ENCODE assay signal across 8 cellular contexts in the genomic region with DNA sequence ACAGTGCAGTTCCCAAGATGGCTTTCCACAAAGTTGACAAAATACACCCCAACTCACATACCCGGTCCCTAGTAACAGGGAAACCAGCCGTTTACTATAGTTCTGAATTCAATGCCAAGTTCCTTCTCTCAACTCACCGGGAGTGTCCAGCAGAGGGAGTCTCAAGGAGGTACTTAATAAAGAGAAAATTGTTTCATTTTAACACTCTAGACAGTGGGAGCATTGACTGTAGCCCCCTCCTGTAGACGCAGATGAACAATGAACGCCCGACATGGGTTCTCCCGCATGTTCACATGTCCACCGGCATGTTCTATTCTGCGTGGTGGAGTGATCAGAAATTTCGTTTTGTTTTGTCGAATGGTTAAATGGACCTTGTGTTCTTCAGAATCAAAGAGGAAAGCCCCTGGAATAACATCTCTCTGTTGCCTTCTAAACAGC. TPM values are rescaled to one million over a fixed set of nuclear protein-coding genes. Genes with fewer than 3 reads are reported as not detected.
DNase-seq lines count a peak whose midpoint lies in the region; ATAC-seq, FAIRE-seq and TF ChIP-seq lines count a peak whose summit lies in the region.

No MANE protein-coding gene starts in this region.

- peak overlapping the region; percentile 96 for H3K4me3 Mint-ChIP-seq in activated CD8-positive, alpha-beta T cell treated with anti-CD3 and anti-CD28 coated beads for 36 hours
- peak overlapping the region; percentile 99 for H3K4me3 Mint-ChIP-seq in mesothelial cell of epicardium
- H3K4me3 Mint-ChIP-seq in stimulated activated naive B cell treated with anti-CD40 and anti-IgM and Interleukin-4, amounts not matched to agents 10 μg/mL and 1 μg/mL and 100 μg/mL, for 72 hours, result peak overlapping the region; percentile 96 to 100

- H3K27ac ChIP-seq in endothelial cell of umbilical vein (ENCODE audit: insufficient read depth, low read depth, low read length), result peak overlapping the region; percentile 74

- CTCF ChIA-PET in activated CD8-positive, alpha-beta T cell treated with anti-CD3 and anti-CD28 coated beads for 36 hours (lab: Charles Lee), result no interaction called here
- CTCF ChIA-PET in endothelial cell of umbilical vein (lab: Charles Lee), result no interaction called here

- no peaks in the 10 kb centered on the region for H4K20me1 ChIP-seq in endothelial cell of umbilical vein (replicated peaks; ENCODE audit: control insufficient read depth, extremely low read depth, insufficient read depth, low read length)

- BruUV-seq in endothelial cell of umbilical vein (replicated peaks; lab: Mats Ljungman, UMichigan), result TSS peak; percentile 81

- H3K9me1 ChIP-seq in endothelial cell of umbilical vein (replicated peaks; ENCODE audit: control insufficient read depth, extremely low read depth, insufficient read depth, low read length), result no peaks in the 10 kb centered on the region

- peaks cover 5% of the 10 kb centered on the region for H3K36me3 Mint-ChIP-seq in activated CD8-positive, alpha-beta T cell treated with anti-CD3 and anti-CD28 coated beads for 36 hours (ENCODE audit: low read depth)
- H3K36me3 Mint-ChIP-seq in mesothelial cell of epicardium, result no peaks in the 10 kb centered on the region
- peaks cover 12 to 19% of the 10 kb centered on the region in 2 donors for H3K36me3 Mint-ChIP-seq in stimulated activated naive B cell treated with anti-CD40 and anti-IgM and Interleukin-4, amounts not matched to agents 10 μg/mL and 1 μg/mL and 100 μg/mL, for 72 hours

- TF ChIP-seq POLR2A in endothelial cell of umbilical vein (IDR thresholded peaks at IDR 0.05; ENCODE audit: low read depth, low read length), result no peak

- no peaks in the 10 kb centered on the region for H3K9me3 Mint-ChIP-seq in activated CD8-positive, alpha-beta T cell treated with anti-CD3 and anti-CD28 coated beads for 36 hours
- no peaks in the 10 kb centered on the region for H3K9me3 Mint-ChIP-seq in mesothelial cell of epicardium
- no peaks in the 10 kb centered on the region for H3K9me3 Mint-ChIP-seq in stimulated activated naive B cell treated with anti-CD40 and anti-IgM and Interleukin-4, amounts not matched to agents 10 μg/mL and 1 μg/mL and 100 μg/mL, for 72 hours

- dilution Hi-C loops in endothelial cell of umbilical vein (cut with MboI; ENCODE audit: extremely low pct_ligation_motif_present, low sequenced_read_pairs), result no loop called here

- no peak overlapping the region for H2AFZ ChIP-seq in endothelial cell of umbilical vein (ENCODE audit: low read depth, low read length)

- ATAC-seq in HG03196 (IDR thresholded peaks at IDR 0.05; ENCODE audit: unreplicated experiment), result peak; percentile 36
- peak; percentile 35 for ATAC-seq in activated CD8-positive, alpha-beta T cell treated with anti-CD3 and anti-CD28 coated beads for 36 hours
- ATAC-seq in stimulated activated naive B cell treated with anti-CD40 and anti-IgM and Interleukin-4, amounts not matched to agents 10 μg/mL and 1 μg/mL and 100 μg/mL, for 72 hours (replicated peaks), result peak; percentile 35 to 41
- no peak for ATAC-seq in HG03442 (IDR thresholded peaks at IDR 0.05; ENCODE audit: unreplicated experiment)

- peaks cover 25% of the 10 kb centered on the region for H3K4me1 ChIP-seq in endothelial cell of umbilical vein (ENCODE audit: control insufficient read depth, extremely low read depth, insufficient read depth, low read length)

- peak overlapping the region; percentile 96 for H3K27ac Mint-ChIP-seq in activated CD8-positive, alpha-beta T cell treated with anti-CD3 and anti-CD28 coated beads for 36 hours
- peak overlapping the region; percentile 97 for H3K27ac Mint-ChIP-seq in mesothelial cell of epicardium
- peak overlapping the region; percentile 99 for H3K27ac Mint-ChIP-seq in stimulated activated naive B cell treated with anti-CD40 and anti-IgM and Interleukin-4, amounts not matched to agents 10 μg/mL and 1 μg/mL and 100 μg/mL, for 72 hours

- DNase-seq in G401 (ENCODE audit: low spot score) (peak; percentile 81), NCI-H69 (lab: John Stamatoyannopoulos, UW) (peak; percentile 88), endothelial cell of umbilical vein (ENCODE audit: low read depth, low spot score) (peak; percentile 86), mesothelial cell of epicardium (ENCODE audit: low spot score in 2 of 2, unreplicated experiment in 2 of 2) (peak in 1 of 2 experiments; percentile 59)
- DNase-seq in activated CD8-positive, alpha-beta T cell treated with anti-CD3 and anti-CD28 coated beads for 36 hours, result peak; percentile 81
- peak; percentile 39 for DNase-seq in stimulated activated naive B cell treated with anti-CD40 and anti-IgM and Interleukin-4, amounts not matched to agents 10 μg/mL and 1 μg/mL and 100 μg/mL, for 72 hours

- TF ChIP-seq CTCF in activated CD8-positive, alpha-beta T cell treated with anti-CD3 and anti-CD28 coated beads for 36 hours (IDR thresholded peaks at IDR 0.05), result peak; percentile 70
- peak; percentile 64 to 75 for TF ChIP-seq CTCF in endothelial cell of umbilical vein (IDR thresholded peaks at IDR 0.05; ENCODE audit: extremely low read depth in 1 of 2, insufficient read depth in 1 of 2, low read depth in 1 of 2, low read length in 2 of 2)
- TF ChIP-seq CTCF in mesothelial cell of epicardium (IDR thresholded peaks at IDR 0.05; ENCODE audit: unreplicated experiment), result peak; percentile 65

- no peaks in the 10 kb centered on the region for H3K36me3 ChIP-seq in endothelial cell of umbilical vein (ENCODE audit: control insufficient read depth in 2 of 2, extremely low read depth in 1 of 2, insufficient read depth in 2 of 2, low read length in 2 of 2)

- H3K79me2 ChIP-seq in endothelial cell of umbilical vein (ENCODE audit: control insufficient read depth, insufficient read depth, low read length), result peaks cover 67% of the 10 kb centered on the region

- intact Hi-C loops in activated CD8-positive, alpha-beta T cell treated with anti-CD3 and anti-CD28 coated beads for 36 hours (cut with micrococcal nuclease), result loop anchor here (5.0 to 10.0 kb wide), 4 partner anchors 104 to 226 kb away; no protein-coding TSS in a partner anchor
- intact Hi-C loops in endothelial cell of umbilical vein (cut with micrococcal nuclease), result loop anchor here (1.0 to 5.0 kb wide), 8 partner anchors 43 to 274 kb away; no protein-coding TSS in a partner anchor

- H3K4me2 ChIP-seq in endothelial cell of umbilical vein (ENCODE audit: insufficient read depth, low read length), result peak overlapping the region; percentile 97

- H3K9me3 ChIP-seq in endothelial cell of umbilical vein (replicated peaks; ENCODE audit: control insufficient read depth, insufficient read depth, low read length), result no peaks in the 10 kb centered on the region

- H3K27me3 ChIP-seq in endothelial cell of umbilical vein (ENCODE audit: control insufficient read depth in 2 of 2, insufficient read depth in 2 of 2, low read length in 2 of 2), result no peaks in the 10 kb centered on the region

- POLR2A ChIA-PET in activated CD8-positive, alpha-beta T cell treated with anti-CD3 and anti-CD28 coated beads for 36 hours (lab: Charles Lee), result no interaction called here
- POLR2A ChIA-PET in endothelial cell of umbilical vein (lab: Charles Lee), result no interaction called here

- peaks cover 54% of the 10 kb centered on the region for H3K4me1 Mint-ChIP-seq in activated CD8-positive, alpha-beta T cell treated with anti-CD3 and anti-CD28 coated beads for 36 hours (ENCODE audit: low read depth)
- H3K4me1 Mint-ChIP-seq in mesothelial cell of epicardium, result peaks cover 39% of the 10 kb centered on the region
- H3K4me1 Mint-ChIP-seq in stimulated activated naive B cell treated with anti-CD40 and anti-IgM and Interleukin-4, amounts not matched to agents 10 μg/mL and 1 μg/mL and 100 μg/mL, for 72 hours, result peaks cover 50 to 72% of the 10 kb centered on the region in 2 donors

- peak overlapping the region; percentile 84 for H3K9ac ChIP-seq in endothelial cell of umbilical vein (replicated peaks; ENCODE audit: extremely low read depth, insufficient read depth, low read length)

- H3K4me3 ChIP-seq in endothelial cell of umbilical vein (replicated peaks in 1 of 3; ENCODE audit: insufficient read depth in 1 of 3, low read depth in 1 of 3, low read length in 3 of 3), result peak overlapping the region; percentile 70 to 99 (median 96)

- FAIRE-seq in endothelial cell of umbilical vein (lab: Jason Lieb, UNC), result peak; percentile 89

- peaks cover 13% of the 10 kb centered on the region for H3K27me3 Mint-ChIP-seq in activated CD8-positive, alpha-beta T cell treated with anti-CD3 and anti-CD28 coated beads for 36 hours
- H3K27me3 Mint-ChIP-seq in mesothelial cell of epicardium (ENCODE audit: low read depth), result peaks cover 17% of the 10 kb centered on the region
- peaks cover 11 to 21% of the 10 kb centered on the region in 2 donors for H3K27me3 Mint-ChIP-seq in stimulated activated naive B cell treated with anti-CD40 and anti-IgM and Interleukin-4, amounts not matched to agents 10 μg/mL and 1 μg/mL and 100 μg/mL, for 72 hours

- in situ Hi-C loops in G401 (cut with HindIII; ENCODE audit: low sequenced_read_pairs), result no loop called here

RNA-seq across cellular contexts. Expression of a gene that starts 1.9 kb away (rescaled TPM):
- under 0.01 and 0.17 TPM in 2 replicates for total RNA-seq in G401 (2014; rRNA removed; shearing (Covaris generic))
- 10 to 100 TPM; 17.3 to 17.6 TPM for total RNA-seq in activated CD8-positive, alpha-beta T cell treated with anti-CD3 and anti-CD28 coated beads for 36 hours
- total RNA-seq in endothelial cell of umbilical vein, result 40.3 and 43.8 TPM in 2 replicates
- 8.9 and 9.0 TPM in 2 replicates for polyA plus RNA-seq in endothelial cell of umbilical vein
- 12.7 and 15.0 TPM in 2 replicates for polyA plus RNA-seq in endothelial cell of umbilical vein (2011; cell fraction: cytosol; rRNA removed)
- polyA plus RNA-seq in endothelial cell of umbilical vein (2011; cell fraction: nucleus; rRNA removed), result 23.5 and 25.3 TPM in 2 replicates
- 9.0 and 12.6 TPM in 2 replicates for polyA plus RNA-seq in endothelial cell of umbilical vein (2012)
- polyA minus RNA-seq in endothelial cell of umbilical vein, result 28.5 and 31.7 TPM in 2 replicates
- 4.3 TPM for polyA minus RNA-seq in endothelial cell of umbilical vein (2011; cell fraction: cytosol; rRNA and poly(A)+ RNA removed)
- polyA minus RNA-seq in endothelial cell of umbilical vein (2011; cell fraction: nucleus; rRNA and poly(A)+ RNA removed), result 32.3 and 33.9 TPM in 2 replicates
- 72.1 to 75.8 TPM (median 72.9 TPM) in 3 replicates for total RNA-seq in mesothelial cell of epicardium

RNA-seq across cellular contexts. Expression of a gene that starts 53.2 kb away (rescaled TPM):
- total RNA-seq in G401 (2014; rRNA removed; shearing (Covaris generic)), result not detected in 2 replicates
- total RNA-seq in activated CD8-positive, alpha-beta T cell treated with anti-CD3 and anti-CD28 coated beads for 36 hours, result 1 to 10 TPM; 1.5 to 2.1 TPM
- total RNA-seq in endothelial cell of umbilical vein (2.3 and 4.3 TPM in 2 replicates), mesothelial cell of epicardium (3.1 to 4.7 TPM (median 3.9 TPM) in 3 replicates)
- polyA plus RNA-seq in endothelial cell of umbilical vein, result 2.1 and 2.2 TPM in 2 replicates
- 1.9 and 3.3 TPM in 2 replicates for polyA plus RNA-seq in endothelial cell of umbilical vein (2011; cell fraction: cytosol; rRNA removed)
- polyA plus RNA-seq in endothelial cell of umbilical vein (2011; cell fraction: nucleus; rRNA removed), result 5.2 and 8.0 TPM in 2 replicates
- polyA plus RNA-seq in endothelial cell of umbilical vein (2012), result 3.3 and 4.4 TPM in 2 replicates
- 1.5 and 6.0 TPM in 2 replicates for polyA minus RNA-seq in endothelial cell of umbilical vein
- not detected for polyA minus RNA-seq in endothelial cell of umbilical vein (2011; cell fraction: cytosol; rRNA and poly(A)+ RNA removed)
- 2.4 and 3.8 TPM in 2 replicates for polyA minus RNA-seq in endothelial cell of umbilical vein (2011; cell fraction: nucleus; rRNA and poly(A)+ RNA removed)

Comparison
In these comparisons a context has a peak if more than half of its experiments do, and no peak if none do; other contexts are left out.
1. RNA of a gene that starts 1.9 kb away (total RNA-seq): 72.1 to 75.8 TPM in mesothelial cell of epicardium, 40.3 to 43.8 TPM in endothelial cell of umbilical vein and 17.3 to 17.6 TPM in activated CD8-positive, alpha-beta T cell treated with anti-CD3 and anti-CD28 coated beads for 36 hours; under 0.01 to 0.17 TPM in G401; every median in the first group is over 10 times any median in the second.
2. Peak in every context shown above with its lines, with median percentiles within 50 percentile points of each other: H3K27ac Mint-ChIP-seq, H3K4me3 Mint-ChIP-seq and CTCF ChIP-seq.